ENCODE assay signal across 12 cellular contexts in the genomic region with DNA sequence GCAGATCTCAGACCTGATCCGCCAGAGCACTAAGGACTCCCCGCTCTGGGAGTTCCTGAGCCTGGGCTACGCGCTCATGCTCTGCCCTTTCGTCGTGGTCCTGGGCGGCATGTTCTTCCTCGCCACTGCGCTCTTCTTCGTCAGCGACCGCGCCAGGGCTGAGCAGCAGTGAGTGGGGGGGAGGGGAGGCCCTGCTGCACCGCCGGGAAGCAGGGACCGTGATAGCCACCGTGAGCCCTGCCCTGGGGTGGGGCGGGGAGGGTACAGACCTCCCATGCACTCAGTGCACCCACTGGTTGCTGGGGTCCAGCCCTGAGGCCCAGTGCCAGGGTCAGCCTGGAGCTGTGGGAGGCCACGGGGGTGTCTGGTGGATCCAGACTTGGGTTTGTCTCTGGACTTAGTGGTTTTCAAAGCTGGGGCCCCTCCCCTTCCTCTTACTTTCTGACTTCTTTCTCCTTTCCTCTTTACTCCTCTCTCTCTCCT. TPM values are rescaled to one million over a fixed set of nuclear protein-coding genes. Genes with fewer than 3 reads are reported as not detected.
DNase-seq lines count a peak whose midpoint lies in the region; ATAC-seq and TF ChIP-seq lines count a peak whose summit lies in the region.
"Had no signal": no experiment of that assay in that cellular context is flagged by ENCODE, and none has a peak within 500 bp of the region (broad histone marks: within the 10 kb centered on the region; RNA-seq: fewer than 3 reads in every experiment).

No MANE protein-coding gene starts in this region.

- in situ Hi-C loops in Panc1 (cut with HindIII; ENCODE audit: low pct_unique_long_range_greater_than_20kb, low sequenced_read_pairs), result no loop called here

- POLR2A ChIA-PET in Panc1 (lab: Charles Lee), result interaction anchor here (0.6 kb wide), 1 partner anchor 17 kb away, joined by 3 read pairs; no protein-coding TSS in a partner anchor

- H3K27ac ChIP-seq in Panc1 (ENCODE audit: low read length), result no peak overlapping the region
- peak overlapping the region; percentile 84 for H3K27ac ChIP-seq in left ventricle myocardium inferior (replicated peaks)
- peak overlapping the region; percentile 52 to 72 (median 61) for H3K27ac ChIP-seq in sigmoid colon

- H3K9me3 ChIP-seq in Panc1 (ENCODE audit: control insufficient read depth, insufficient read depth, low read depth, low read length) (no peaks in the 10 kb centered on the region), left ventricle myocardium inferior (replicated peaks) (no peaks in the 10 kb centered on the region), sigmoid colon (no peaks in the 10 kb centered on the region)
- H3K9me3 ChIP-seq: thyroid gland had no signal

- H3K4me3 ChIP-seq in Panc1 (ENCODE audit: low read depth in 2 of 2, low read length in 2 of 2) (no peak overlapping the region), left ventricle myocardium inferior (peak overlapping the region; percentile 37), sigmoid colon (peak overlapping the region in 2 of 4 donors; percentile 5 to 20)
- H3K4me3 ChIP-seq: thyroid gland had no signal

- CTCF ChIA-PET in Panc1 (lab: Charles Lee), result interaction anchor here (0.6 kb wide), 1 partner anchor 103 kb away, joined by 3 read pairs; no protein-coding TSS in a partner anchor

- BruUV-seq in Panc1 (replicated peaks; lab: Mats Ljungman, UMichigan), result no TSS peak

- intact Hi-C loops in Panc1 (cut with micrococcal nuclease; ENCODE audit: unreplicated experiment), result no loop called here
- intact Hi-C loops in left ventricle myocardium inferior (cut with micrococcal nuclease), result no loop called here
- intact Hi-C loops in sigmoid colon (cut with DNase I), result no loop called here

- peak; percentile 37 for ATAC-seq in Panc1
- no peak for ATAC-seq in HG03097 (IDR thresholded peaks at IDR 0.05; ENCODE audit: low FRiP score, unreplicated experiment)
- ATAC-seq in GM21381 (IDR thresholded peaks at IDR 0.05; ENCODE audit: unreplicated experiment), result no peak
- ATAC-seq in HG02973 (IDR thresholded peaks at IDR 0.05; ENCODE audit: unreplicated experiment), result no peak

- TF ChIP-seq POLR2A in sigmoid colon (IDR thresholded peaks at IDR 0.05), result no peak

- H3K27me3 ChIP-seq in Panc1 (ENCODE audit: control insufficient read depth, insufficient read depth, low read length), result no peaks in the 10 kb centered on the region
- H3K27me3 ChIP-seq in left ventricle myocardium inferior (ENCODE audit: low read depth), result no peaks in the 10 kb centered on the region
- H3K27me3 ChIP-seq in sigmoid colon, result peaks cover 0 to 21% (median 6%) of the 10 kb centered on the region in 3 donors
- H3K27me3 ChIP-seq: thyroid gland had no signal

- no peak for TF ChIP-seq EP300 in sigmoid colon (IDR thresholded peaks at IDR 0.05)

- TF ChIP-seq CTCF in Panc1 (IDR thresholded peaks at IDR 0.05), result no peak
- no peak for TF ChIP-seq CTCF in left ventricle myocardium inferior (IDR thresholded peaks at IDR 0.05; ENCODE audit: borderline replicate concordance)
- no peak for TF ChIP-seq CTCF in sigmoid colon (IDR thresholded peaks at IDR 0.05)

- H3K4me1 ChIP-seq in Panc1 (ENCODE audit: control insufficient read depth, insufficient read depth, low read length) (peaks cover 31% of the 10 kb centered on the region), left ventricle myocardium inferior (peaks cover 98% of the 10 kb centered on the region), sigmoid colon (peaks cover 0 to 37% (median 22%) of the 10 kb centered on the region in 4 donors)

- H3K36me3 ChIP-seq in Panc1 (ENCODE audit: control insufficient read depth, insufficient read depth, low read length), result peaks cover 3% of the 10 kb centered on the region; the same call in 1 of the 2 replicates
- H3K36me3 ChIP-seq in left ventricle myocardium inferior, result peaks cover 21% of the 10 kb centered on the region
- peaks cover under 1 to 30% (median 18%) of the 10 kb centered on the region in 4 donors for H3K36me3 ChIP-seq in sigmoid colon

- WGBS in sigmoid colon, 2 donors, result 13 to 51% methylated on average over 19 of the region's 19 CpGs

- peak; percentile 30 for DNase-seq in EH (ENCODE audit: low read depth)
- no peak for DNase-seq in Panc1 (ENCODE audit: low read depth, low spot score)
- DNase-seq in left ventricle myocardium inferior, result no peak
- DNase-seq in sigmoid colon, result no peak
- DNase-seq in activated naive CD4-positive, alpha-beta T cell treated with Interleukin-2 at 50 U/mL for 16 hours, result no peak
- DNase-seq: activated naive CD4-positive, alpha-beta T cell treated with anti-CD3 and anti-CD28 coated beads for 36 hours; NCI-H526 treated with DMSO at 0.1 percent for 48 hours had no signal

RNA-seq across cellular contexts. Expression of a gene that starts 18.9 kb away (rescaled TPM):
- total RNA-seq in Panc1 (2021; ENCODE audit: unreplicated experiment) (95.6 TPM), left ventricle myocardium inferior (21.3 TPM), sigmoid colon (10 to 100 TPM; 23.2 to 32.4 (median 27.4) TPM)
- polyA plus RNA-seq in Panc1 (2012; ENCODE audit: insufficient read length), result 123 TPM
- 10 to 100 TPM in 1 of 3 donors, 1 to 10 TPM in 2; 6.6 to 44.5 (median 7.4) TPM for polyA plus RNA-seq in sigmoid colon

RNA-seq across cellular contexts. Expression of a gene that starts 24.1 kb away (rescaled TPM):
- total RNA-seq in Panc1 (2021; ENCODE audit: unreplicated experiment) (not detected), left ventricle myocardium inferior (not detected), sigmoid colon (1 to 10 TPM in 1 of 4 donors, under 1 TPM in 1, not detected in 2; 0.71 to 3.0 TPM)
- not detected for polyA plus RNA-seq in Panc1 (2012; ENCODE audit: insufficient read length)
- 10 to 100 TPM; 22.2 to 94.4 (median 28.4) TPM for polyA plus RNA-seq in sigmoid colon
- total RNA-seq: activated naive CD4-positive, alpha-beta T cell treated with anti-CD3 and anti-CD28 coated beads for 36 hours; mesenteric fat pad had no signal

RNA-seq across cellular contexts. Expression of a gene that starts 37.6 kb away (rescaled TPM):
- 1.9 TPM for total RNA-seq in Panc1 (2021; ENCODE audit: unreplicated experiment)
- 1.8 TPM for polyA plus RNA-seq in Panc1 (2012; ENCODE audit: insufficient read length)
- 11.2 TPM for total RNA-seq in left ventricle myocardium inferior
- total RNA-seq in sigmoid colon, result 10 to 100 TPM in 1 of 4 donors, 1 to 10 TPM in 3; 5.3 to 10.8 (median 8.3) TPM
- polyA plus RNA-seq in sigmoid colon, result 10 to 100 TPM in 2 of 3 donors, 1 to 10 TPM in 1; 6.6 to 40.5 (median 12.0) TPM

RNA-seq across cellular contexts. Expression of a gene that starts 48.0 kb away (rescaled TPM):
- total RNA-seq in Panc1 (2021; ENCODE audit: unreplicated experiment) (not detected), left ventricle myocardium inferior (33.4 TPM), sigmoid colon (1 to 10 TPM in 3 of 4 donors, under 1 TPM in 1; 0.33 to 1.9 (median 1.6) TPM)
- not detected for polyA plus RNA-seq in Panc1 (2012; ENCODE audit: insufficient read length)
- under 1 TPM in 2 of 3 donors, not detected in 1; 0.45 to 0.60 TPM for polyA plus RNA-seq in sigmoid colon
- total RNA-seq: activated naive CD4-positive, alpha-beta T cell treated with anti-CD3 and anti-CD28 coated beads for 36 hours had no signal
